Comparison of ENCODE assay signal across 12 cellular contexts in genomic region chr3:128316456-128316855, GRCh38.
DNase-seq lines count a peak whose midpoint lies in the region; ATAC-seq and TF ChIP-seq lines count a peak whose summit lies in the region.
"Had no signal": no experiment of that assay in that cellular context is flagged by ENCODE, and none has a peak within 500 bp of the region (broad histone marks: within the 10 kb centered on the region; RNA-seq: fewer than 3 reads in every experiment).

No MANE protein-coding gene starts in this region.

- no peak overlapping the region for H3K4me2 ChIP-seq in PC-9

- H3K27ac ChIP-seq in KOPT-K1 (ENCODE audit: low read depth, low read length, poor library complexity, severe bottlenecking) = peak overlapping the region; percentile 90
- H3K27ac ChIP-seq in right cardiac atrium (ENCODE audit: low read length) = no peak overlapping the region
- H3K27ac ChIP-seq in PC-9 = no peak overlapping the region
- H3K27ac ChIP-seq in right lobe of liver = no peak overlapping the region
- H3K27ac ChIP-seq: dorsolateral prefrontal cortex, lower lobe of right lung had no signal

- DNase-seq in activated T-cell treated with anti-CD3 and anti-CD28 coated beads, Interleukin-2, amount 50 U/mL, for 1 hour = peak; percentile 72
- peak; percentile 51 to 73 (median 71) for DNase-seq in right cardiac atrium
- peak; percentile 27 to 47 for DNase-seq in stimulated activated CD8-positive, alpha-beta memory T cell treated with anti-CD3 and anti-CD28 coated beads, Interleukin-15, amount 100 ng/mL, for 4 hours (ENCODE audit: low read depth in 2 of 2)
- no peak for DNase-seq in PC-9
- DNase-seq in right lobe of liver = no peak
- DNase-seq: GOT3, KG1, lower lobe of right lung had no signal

- H3K79me2 ChIP-seq in PC-9 (ENCODE audit: low read depth) = no peaks in the 10 kb centered on the region

- peaks cover 6% of the 10 kb centered on the region for H3K36me3 ChIP-seq in KOPT-K1 (ENCODE audit: insufficient read depth, low read length)
- no peaks in the 10 kb centered on the region for H3K36me3 ChIP-seq in PC-9 (ENCODE audit: low read depth)
- no peaks in the 10 kb centered on the region for H3K36me3 ChIP-seq in right lobe of liver

- intact Hi-C loops in right cardiac atrium (cut with DNase I) (loop anchor here in 1 of 4 donors (10.0 kb wide), 2 partner anchors 142 to 232 kb away; no protein-coding TSS in a partner anchor), PC-9 (cut with micrococcal nuclease; ENCODE audit: unreplicated experiment) (no loop called here), right lobe of liver (cut with DNase I) (no loop called here)

- H4K20me1 ChIP-seq in PC-9 (ENCODE audit: insufficient read depth) = no peaks in the 10 kb centered on the region

- BruUV-seq in PC-9 (replicated peaks; lab: Mats Ljungman, UMichigan) = no TSS peak

- WGBS in right cardiac atrium = 70% methylated on average over 15 of the region's 15 CpGs
- 61% methylated on average over 5 of the region's 15 CpGs for WGBS in right lobe of liver (ENCODE audit: insufficient coverage, low coverage, low lambda C conversion rate, missing lambda C conversion rate)

- CTCF ChIA-PET in PC-9 (lab: Charles Lee) = no interaction called here

- H3K9me3 ChIP-seq in KOPT-K1 (ENCODE audit: insufficient read depth, low read length, poor library complexity, severe bottlenecking) (no peaks in the 10 kb centered on the region), right cardiac atrium (ENCODE audit: control insufficient read depth, low read length) (no peaks in the 10 kb centered on the region), PC-9 (ENCODE audit: insufficient read depth, low read depth) (no peaks in the 10 kb centered on the region), right lobe of liver (no peaks in the 10 kb centered on the region)
- H3K9me3 ChIP-seq: lower lobe of right lung had no signal

- H2AFZ ChIP-seq in PC-9 = no peak overlapping the region

- no peak for TF ChIP-seq POLR2A in right lobe of liver (IDR thresholded peaks at IDR 0.05)

- no peaks in the 10 kb centered on the region for H3F3A ChIP-seq in PC-9 (ENCODE audit: insufficient read depth, low read depth)

- POLR2A ChIA-PET in PC-9 (lab: Charles Lee; ENCODE audit: unreplicated experiment) = no interaction called here

- H3K27me3 ChIP-seq in right cardiac atrium (ENCODE audit: control insufficient read depth, insufficient read depth) = no peaks in the 10 kb centered on the region
- no peaks in the 10 kb centered on the region for H3K27me3 ChIP-seq in PC-9 (ENCODE audit: insufficient read depth, low read depth)
- no peaks in the 10 kb centered on the region for H3K27me3 ChIP-seq in right lobe of liver
- H3K27me3 ChIP-seq: dorsolateral prefrontal cortex had no signal

- TF ChIP-seq CTCF in PC-9 (conservative IDR thresholded peaks at IDR 0.05) (no peak), right lobe of liver (IDR thresholded peaks at IDR 0.05) (no peak)

- H3K9me2 ChIP-seq in PC-9 (ENCODE audit: insufficient read depth) = no peaks in the 10 kb centered on the region

- peak; percentile 39 to 57 for ATAC-seq in right cardiac atrium
- ATAC-seq in HG03196 (IDR thresholded peaks at IDR 0.05; ENCODE audit: unreplicated experiment) = no peak
- ATAC-seq in GM21529 (IDR thresholded peaks at IDR 0.05; ENCODE audit: unreplicated experiment) = no peak
- no peak for ATAC-seq in right lobe of liver

- H3K4me3 ChIP-seq in right cardiac atrium (ENCODE audit: low read length) (no peak overlapping the region), PC-9 (no peak overlapping the region), right lobe of liver (no peak overlapping the region)
- H3K4me3 ChIP-seq: dorsolateral prefrontal cortex, lower lobe of right lung had no signal

- H3K4me1 ChIP-seq in right cardiac atrium (ENCODE audit: control insufficient read depth, insufficient read depth, low read length) (peaks cover 6% of the 10 kb centered on the region), PC-9 (replicated peaks; ENCODE audit: insufficient read depth) (no peaks in the 10 kb centered on the region), right lobe of liver (peaks cover 0 to 4% (median 0%) of the 10 kb centered on the region in 4 donors)
- H3K4me1 ChIP-seq: lower lobe of right lung had no signal

Comparison
In these comparisons a context has a peak if more than half of its experiments do, and no peak if none do; other contexts are left out.
1. DNase-seq: peak in activated T-cell treated with anti-CD3 and anti-CD28 coated beads, Interleukin-2, amount 50 U/mL, for 1 hour (single experiment), right cardiac atrium (3 of 3) and stimulated activated CD8-positive, alpha-beta memory T cell treated with anti-CD3 and anti-CD28 coated beads, Interleukin-15, amount 100 ng/mL, for 4 hours (2 of 2); none in PC-9 (0 of 2) and right lobe of liver (0 of 3).
2. ATAC-seq: peak in right cardiac atrium (2 of 2); none in HG03196 (single experiment), GM21529 (single experiment) and right lobe of liver (0 of 4).